ENCODE assay signal across 23 cellular contexts in the genomic region with DNA sequence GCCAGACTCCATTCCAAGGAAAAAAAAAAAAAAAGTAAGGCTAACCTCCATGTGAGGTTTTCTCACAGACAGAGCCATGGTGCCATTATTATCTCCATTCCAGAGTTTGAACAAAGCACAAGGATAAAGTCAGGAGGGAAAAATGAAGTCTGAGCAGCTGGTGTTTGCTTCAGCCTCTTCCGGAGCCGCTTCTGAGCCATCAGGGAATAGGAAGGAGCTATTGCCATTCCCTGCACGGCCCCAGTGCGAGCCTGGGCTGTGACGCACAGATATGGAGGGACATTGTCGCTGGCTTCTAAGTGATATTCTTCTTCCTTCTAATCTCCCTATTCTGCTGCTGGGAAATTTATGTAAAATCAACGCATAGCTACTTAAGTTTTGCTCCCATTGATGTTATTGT.
DNase-seq lines count a peak whose midpoint lies in the region; ATAC-seq and TF ChIP-seq lines count a peak whose summit lies in the region.
"Had no signal": no experiment of that assay in that cellular context is flagged by ENCODE, and none has a peak within 500 bp of the region (broad histone marks: within the 10 kb centered on the region; RNA-seq: fewer than 3 reads in every experiment).

No MANE protein-coding gene starts in this region.

- H3K36me3 ChIP-seq in left ventricle myocardium inferior, result no peaks in the 10 kb centered on the region
- H3K36me3 ChIP-seq in gastroesophageal sphincter, result no peaks in the 10 kb centered on the region
- H3K36me3 ChIP-seq: BE2C; BLaER1 treated with 17β-estradiol and CSF1 and Interleukin-3, amounts not matched to agents 10 nM and 100 nM had no signal

- DNase-seq in Right ventricle myocardium superior (no peak), Right ventricle myocardium inferior (ENCODE audit: missing footprints) (no peak), left ventricle myocardium inferior (peak; percentile 28), left cardiac atrium (no peak), glutamatergic neuron (peak; percentile 47), retina (peak; percentile 20)
- no peak for DNase-seq in stimulated activated naive CD4-positive, alpha-beta T cell (lab: John Stamatoyannopoulos, UW)
- DNase-seq: 8988T; ACHN; AML-193; BE2C; CD4-positive, alpha-beta T cell; CD8-positive, alpha-beta memory T cell; DMS53; DMS79 treated with DMSO at 0.1 percent for 48 hours; GF-D8; H9 had no signal

- H3K9me3 ChIP-seq in left ventricle myocardium inferior (replicated peaks), result peaks cover 14% of the 10 kb centered on the region
- H3K9me3 ChIP-seq in gastroesophageal sphincter, result peaks cover 0 to 6% (median 0%) of the 10 kb centered on the region in 3 donors
- H3K9me3 ChIP-seq: BE2C had no signal

- TF ChIP-seq EP300 in gastroesophageal sphincter (IDR thresholded peaks at IDR 0.05), result no peak

- H3K4me3 ChIP-seq in left ventricle myocardium inferior, result no peak overlapping the region
- H3K4me3 ChIP-seq in gastroesophageal sphincter, result no peak overlapping the region
- H3K4me3 ChIP-seq: A549; BLaER1 treated with 17β-estradiol and CSF1 and Interleukin-3, amounts not matched to agents 10 nM and 100 nM; GM23338 had no signal

- H3K4me1 Mint-ChIP-seq in glutamatergic neuron (ENCODE audit: low read depth, unreplicated experiment), result peaks cover 3% of the 10 kb centered on the region
- H3K4me1 Mint-ChIP-seq: CD14-positive monocyte; CD8-positive, alpha-beta memory T cell; GM23338 had no signal

- H3K4me1 ChIP-seq in left ventricle myocardium inferior, result no peaks in the 10 kb centered on the region
- no peaks in the 10 kb centered on the region for H3K4me1 ChIP-seq in gastroesophageal sphincter
- H3K4me1 ChIP-seq: A549; BE2C; BLaER1 treated with 17β-estradiol and CSF1 and Interleukin-3, amounts not matched to agents 10 nM and 100 nM had no signal

- TF ChIP-seq CTCF in left ventricle myocardium inferior (IDR thresholded peaks at IDR 0.05; ENCODE audit: borderline replicate concordance) (no peak), glutamatergic neuron (IDR thresholded peaks at IDR 0.05; ENCODE audit: partially characterized antibody, unreplicated experiment) (no peak), gastroesophageal sphincter (IDR thresholded peaks at IDR 0.05) (no peak)

- no peak for TF ChIP-seq POLR2A in gastroesophageal sphincter (IDR thresholded peaks at IDR 0.05)

- H3K27me3 Mint-ChIP-seq in glutamatergic neuron (ENCODE audit: unreplicated experiment), result peaks cover 1% of the 10 kb centered on the region

- peak; percentile 29 for ATAC-seq in Right ventricle myocardium superior (ENCODE audit: poor library complexity)
- no peak for ATAC-seq in Right ventricle myocardium inferior
- ATAC-seq in left cardiac atrium, result no peak
- ATAC-seq in gastroesophageal sphincter, result no peak
- ATAC-seq: A549, GM23338, HCT116 had no signal

- H3K27ac Mint-ChIP-seq in glutamatergic neuron (ENCODE audit: unreplicated experiment), result peak overlapping the region; percentile 45
- H3K27ac Mint-ChIP-seq: CD4-positive, alpha-beta T cell; CD8-positive, alpha-beta memory T cell; GM23338 had no signal

- no peak overlapping the region for H3K27ac ChIP-seq in left ventricle myocardium inferior (replicated peaks)
- no peak overlapping the region for H3K27ac ChIP-seq in gastroesophageal sphincter
- H3K27ac ChIP-seq: A549; BLaER1 treated with 17β-estradiol and CSF1 and Interleukin-3, amounts not matched to agents 10 nM and 100 nM had no signal

- H3K27me3 ChIP-seq in left ventricle myocardium inferior (ENCODE audit: low read depth) (peaks cover 1% of the 10 kb centered on the region), gastroesophageal sphincter (peaks cover 3% of the 10 kb centered on the region)
- H3K27me3 ChIP-seq: BE2C; BLaER1 treated with 17β-estradiol and CSF1 and Interleukin-3, amounts not matched to agents 10 nM and 100 nM had no signal

- 73 to 87% methylated on average over 5 to 7 of the region's 7 CpGs for WGBS in gastroesophageal sphincter (ENCODE audit: low coverage in 1 of 2), 2 donors

- peaks cover 10% of the 10 kb centered on the region for H3K9me3 Mint-ChIP-seq in glutamatergic neuron (ENCODE audit: unreplicated experiment)

- peak overlapping the region; percentile 38 for H3K4me3 Mint-ChIP-seq in glutamatergic neuron (ENCODE audit: unreplicated experiment)
- H3K4me3 Mint-ChIP-seq: CD14-positive monocyte; CD4-positive, alpha-beta T cell; CD8-positive, alpha-beta memory T cell; GM23338; H9 had no signal

- H3K36me3 Mint-ChIP-seq in glutamatergic neuron (ENCODE audit: unreplicated experiment), result peaks cover 7% of the 10 kb centered on the region
- H3K36me3 Mint-ChIP-seq: CD14-positive monocyte; CD8-positive, alpha-beta memory T cell had no signal

- intact Hi-C loops in Right ventricle myocardium superior (cut with DNase I) (no loop called here), Right ventricle myocardium inferior (cut with DNase I) (no loop called here), left ventricle myocardium inferior (cut with micrococcal nuclease) (no loop called here), left cardiac atrium (cut with DNase I) (no loop called here)

Comparison
In these comparisons a context has a peak if more than half of its experiments do, and no peak if none do; other contexts are left out.
1. DNase-seq: peak in left ventricle myocardium inferior (single experiment), glutamatergic neuron (single experiment) and retina (single experiment); none in Right ventricle myocardium superior (single experiment), Right ventricle myocardium inferior (single experiment), left cardiac atrium (single experiment) and stimulated activated naive CD4-positive, alpha-beta T cell (0 of 6).